2 cellular contexts compared by ENCODE assay signal in genomic region chr17:17595755-17596154, GRCh38.
A peak's percentile ranks its signal among the peaks of the same experiment; 100 is the strongest.
TF ChIP-seq lines count a peak whose summit lies in the region.

No MANE protein-coding gene starts in this region.

TF ChIP-seq in HEK293, 187 proteins besides CTCF, POLR2A, EP300 and RAD21:
- no peak for TF ChIP-seq GLIS1 (tag by site-specific recombination; IDR thresholded peaks at IDR 0.05)
- no peak for TF ChIP-seq SETDB1 (IDR thresholded peaks at IDR 0.05; ENCODE audit: insufficient read length, low read length)
- no peak for TF ChIP-seq IKZF3 (tag by site-specific recombination; IDR thresholded peaks at IDR 0.05)
- no peak for TF ChIP-seq ZXDB (tag by site-specific recombination; IDR thresholded peaks at IDR 0.05)
- no peak for TF ChIP-seq ZNF184 (tag by site-specific recombination; IDR thresholded peaks at IDR 0.05)
- TF ChIP-seq ZNF623 (tag by site-specific recombination; IDR thresholded peaks at IDR 0.05): peak; percentile 61
- TF ChIP-seq ZNF132 (tag by site-specific recombination; IDR thresholded peaks at IDR 0.05; ENCODE audit: borderline replicate concordance): no peak

TF ChIP-seq in H1, 55 proteins besides CTCF, POLR2A, EP300 and RAD21:
- TF ChIP-seq CBX8 (IDR thresholded peaks at IDR 0.05; ENCODE audit: borderline replicate concordance, low read depth, low read length): no peak
- no peak for TF ChIP-seq MAFK (IDR thresholded peaks at IDR 0.05; ENCODE audit: low read depth, low read length)
- TF ChIP-seq SP1 (IDR thresholded peaks at IDR 0.05; ENCODE audit: low read depth, low read length): no peak
- TF ChIP-seq GABPA (IDR thresholded peaks at IDR 0.05; ENCODE audit: borderline replicate concordance, insufficient read depth, low read length): no peak
- TF ChIP-seq SIX5 (IDR thresholded peaks at IDR 0.05; ENCODE audit: low read depth, low read length): no peak
- TF ChIP-seq KDM1A (IDR thresholded peaks at IDR 0.05; ENCODE audit: borderline replicate concordance, low read length): no peak
- no peak for TF ChIP-seq CTBP2 (IDR thresholded peaks at IDR 0.05; ENCODE audit: borderline replicate concordance, insufficient read depth, insufficient read length, low read length)
- no peak for TF ChIP-seq CREB1 (IDR thresholded peaks at IDR 0.05)
- no peak for TF ChIP-seq ATF3 (IDR thresholded peaks at IDR 0.05; ENCODE audit: insufficient read depth, low read depth, low read length)
- TF ChIP-seq BRCA1 (IDR thresholded peaks at IDR 0.05; ENCODE audit: low read depth, low read length): no peak
- no peak for TF ChIP-seq SUZ12 (IDR thresholded peaks at IDR 0.05; ENCODE audit: low read length)
- no peak for TF ChIP-seq BACH1 (IDR thresholded peaks at IDR 0.05; ENCODE audit: low read length)
- no peak for TF ChIP-seq RFX5 (IDR thresholded peaks at IDR 0.05; ENCODE audit: borderline replicate concordance, low read depth, low read length)
- no peak for TF ChIP-seq KDM4A (IDR thresholded peaks at IDR 0.05; ENCODE audit: low read depth, low read length, severe bottlenecking)
- no peak for TF ChIP-seq USF2 (IDR thresholded peaks at IDR 0.05; ENCODE audit: low read length)
- TF ChIP-seq HDAC2 (IDR thresholded peaks at IDR 0.05; ENCODE audit: borderline replicate concordance in 1 of 2, low read depth in 2 of 2, low read length in 2 of 2): no peak
- TF ChIP-seq CHD1 (IDR thresholded peaks at IDR 0.05; ENCODE audit: low read depth, low read length): no peak
- no peak for TF ChIP-seq TAF7 (optimal IDR thresholded peaks at IDR 0.05; ENCODE audit: borderline replicate concordance, low read depth, low read length)
- no peak for TF ChIP-seq NRF1 (IDR thresholded peaks at IDR 0.05; ENCODE audit: low read depth, low read length)
- TF ChIP-seq CHD7 (IDR thresholded peaks at IDR 0.05; ENCODE audit: insufficient replicate concordance, low read length): no peak
TF ChIP-seq in H1: peak in this region for 0.
